14 cellular contexts compared by ENCODE assay signal in the genomic region with DNA sequence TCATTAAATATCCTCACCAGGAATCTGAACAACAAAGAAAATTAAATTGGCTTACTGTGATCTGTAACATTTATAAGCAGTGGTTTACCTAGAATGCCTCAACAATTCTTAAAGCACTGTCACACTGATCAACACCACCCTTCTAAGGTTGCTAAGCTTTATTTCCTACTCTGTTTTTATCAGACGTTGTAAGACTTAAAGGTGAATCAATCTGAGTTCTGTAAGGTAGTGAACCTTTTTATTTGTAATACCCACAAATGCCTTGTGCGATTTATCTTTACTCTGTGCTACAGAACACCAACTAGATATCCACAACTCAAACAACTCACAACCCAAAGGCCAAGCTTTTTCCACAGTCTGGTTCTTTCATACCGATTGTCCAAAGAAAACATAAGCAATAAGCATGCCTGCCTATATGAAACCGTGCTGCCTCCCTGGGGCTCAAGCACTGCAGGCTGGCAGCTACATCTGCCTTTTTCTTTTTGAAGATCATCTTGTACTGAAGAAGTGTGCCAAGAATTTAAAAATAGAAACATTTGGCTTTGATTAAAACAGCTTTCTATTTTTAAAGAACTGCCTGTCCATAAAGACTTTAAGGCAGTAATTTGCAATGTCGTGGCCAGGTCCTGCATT.
DNase-seq lines count a peak whose midpoint lies in the region; ATAC-seq and TF ChIP-seq lines count a peak whose summit lies in the region.
"Had no signal": no experiment of that assay in that cellular context is flagged by ENCODE, and none has a peak within 500 bp of the region (broad histone marks: within the 10 kb centered on the region; RNA-seq: fewer than 3 reads in every experiment).

No MANE protein-coding gene starts in this region.

- CTCF ChIA-PET in SK-N-SH (lab: Yijun Ruan, JAX) = interaction anchor here (1.0 kb wide), 1 partner anchor 17 kb away, joined by 4 read pairs; no protein-coding TSS in a partner anchor

- ATAC-seq in psoas muscle (peak; percentile 77 to 99 (median 93)), GM18519 (IDR thresholded peaks at IDR 0.05; ENCODE audit: low FRiP score, unreplicated experiment) (no peak)
- ATAC-seq: activated T-helper 17 cell treated with anti-CD3 and anti-CD28 coated beads, Interleukin-2, amount 50 U/mL, for 72 hours had no signal

- TF ChIP-seq EP300 in SK-N-SH (IDR thresholded peaks at IDR 0.05; ENCODE audit: borderline replicate concordance in 1 of 2, low read depth in 1 of 2, low read length in 1 of 2) = no peak

- H3K27me3 ChIP-seq in SK-N-SH (ENCODE audit: insufficient read depth) = no peaks in the 10 kb centered on the region
- H3K27me3 ChIP-seq in psoas muscle (ENCODE audit: insufficient read depth in 3 of 3, low read length in 2 of 3) = no peaks in the 10 kb centered on the region
- H3K27me3 ChIP-seq in trophoblast cell (ENCODE audit: insufficient read depth, low read length) = no peaks in the 10 kb centered on the region

- H4K12ac ChIP-seq in trophoblast cell (ENCODE audit: low read depth, low read length) = no peak overlapping the region

- no peak overlapping the region for H2BK120ac ChIP-seq in trophoblast cell (ENCODE audit: insufficient read depth, low read length, poor library complexity)

- intact Hi-C loops in psoas muscle (cut with DNase I) = no loop called here

- H3K4me1 ChIP-seq in SK-N-SH (ENCODE audit: control insufficient read depth in 1 of 2, insufficient read depth in 2 of 2, low read depth in 1 of 2, low read length in 1 of 2) (peaks cover 0 to 3% of the 10 kb centered on the region in 2 experiments; a peak in 2 of 4 replicates), psoas muscle (peaks cover 7% of the 10 kb centered on the region), trophoblast cell (ENCODE audit: control insufficient read depth in 1 of 2, insufficient read depth in 2 of 2, low read length in 2 of 2) (no peaks in the 10 kb centered on the region)
- H3K4me1 ChIP-seq: prostate gland had no signal

- no peaks in the 10 kb centered on the region for H3F3A ChIP-seq in SK-N-SH (replicated peaks; ENCODE audit: insufficient read depth)

- H3K27ac ChIP-seq in SK-N-SH (ENCODE audit: low read depth in 2 of 2, low read length in 1 of 2) (peak overlapping the region in 1 of 2 experiments; percentile 35; a peak in 1 of 4 replicates), psoas muscle (peak overlapping the region; percentile 70), trophoblast cell (ENCODE audit: low read depth, low read length) (no peak overlapping the region)
- H3K27ac ChIP-seq: prostate gland had no signal

- no peak overlapping the region for H3K18ac ChIP-seq in trophoblast cell (ENCODE audit: low read length)

- peak; percentile 15; the same call in 1 of the 2 replicates for TF ChIP-seq RAD21 in SK-N-SH (IDR thresholded peaks at IDR 0.05; ENCODE audit: low read length)

- H3K4me3 ChIP-seq in SK-N-SH (ENCODE audit: low read depth in 2 of 2, low read length in 1 of 2) (no peak overlapping the region), psoas muscle (peak overlapping the region; percentile 2), trophoblast cell (ENCODE audit: low read depth, low read length) (no peak overlapping the region)
- H3K4me3 ChIP-seq: prostate gland had no signal

- H2AK5ac ChIP-seq in trophoblast cell (ENCODE audit: low read length) = no peak overlapping the region

- no peak overlapping the region for H4K8ac ChIP-seq in trophoblast cell (ENCODE audit: low read depth, low read length)

- no peak overlapping the region for H3K14ac ChIP-seq in trophoblast cell (ENCODE audit: low read length)

- no peaks in the 10 kb centered on the region for H3K36me3 ChIP-seq in SK-N-SH (replicated peaks in 1 of 2; ENCODE audit: control insufficient read depth in 1 of 2, insufficient read depth in 2 of 2, low read length in 1 of 2)
- H3K36me3 ChIP-seq in psoas muscle (ENCODE audit: insufficient read depth in 1 of 2, low read depth in 1 of 2) = no peaks in the 10 kb centered on the region
- H3K36me3 ChIP-seq in trophoblast cell (ENCODE audit: control insufficient read depth in 1 of 2, insufficient read depth in 2 of 2, low read length in 2 of 2) = no peaks in the 10 kb centered on the region
- H3K36me3 ChIP-seq: prostate gland had no signal

- TF ChIP-seq CTCF in SK-N-SH (IDR thresholded peaks at IDR 0.05) = no peak
- no peak for TF ChIP-seq CTCF in psoas muscle (IDR thresholded peaks at IDR 0.05)

- H3K79me1 ChIP-seq in trophoblast cell (ENCODE audit: low read length) = no peaks in the 10 kb centered on the region

- POLR2A ChIA-PET in SK-N-SH (lab: Yijun Ruan, JAX) = interaction anchor here (0.6 kb wide), 1 partner anchor 51 kb away, joined by 3 read pairs; no protein-coding TSS in a partner anchor

- H2AFZ ChIP-seq in SK-N-SH (ENCODE audit: low read depth) (no peak overlapping the region), trophoblast cell (ENCODE audit: insufficient read depth, low read length, poor library complexity) (no peak overlapping the region)

- no peak overlapping the region for H4K91ac ChIP-seq in trophoblast cell (ENCODE audit: low read depth, low read length)

- H3K9me3 ChIP-seq in SK-N-SH (no peaks in the 10 kb centered on the region), psoas muscle (no peaks in the 10 kb centered on the region), trophoblast cell (ENCODE audit: insufficient read depth, low read depth, low read length) (no peaks in the 10 kb centered on the region)
- H3K9me3 ChIP-seq: prostate gland had no signal

- no peak overlapping the region for H3K4me2 ChIP-seq in SK-N-SH
- no peak overlapping the region for H3K4me2 ChIP-seq in trophoblast cell (ENCODE audit: low read length)

- no peak overlapping the region for H2BK12ac ChIP-seq in trophoblast cell (ENCODE audit: low read length)

- no peaks in the 10 kb centered on the region for H4K20me1 ChIP-seq in SK-N-SH (ENCODE audit: insufficient read depth)

- peak; percentile 0 for DNase-seq in NCI-H2029 (lab: John Stamatoyannopoulos, UW)
- DNase-seq in SK-N-SH = peak; percentile 9
- DNase-seq in globus pallidus (ENCODE audit: low spot score) = peak; percentile 5
- peak; percentile 13 to 58 for DNase-seq in psoas muscle
- no peak for DNase-seq in trophoblast cell
- DNase-seq in activated CD8-positive, alpha-beta memory T cell treated with anti-CD3 and anti-CD28 coated beads, Interleukin-2, amount 50 U/mL, for 48 hours = no peak
- DNase-seq in SW480 (ENCODE audit: low spot score) = no peak
- DNase-seq: activated CD4-positive, alpha-beta T cell treated with anti-CD3 and anti-CD28 coated beads, Interleukin-2, amount 50 U/mL, for 48 hours; DND-41; KG1; stimulated activated naive CD4-positive, alpha-beta T cell treated with Interleukin-2 at 50 U/mL for 16 hours had no signal

- no peaks in the 10 kb centered on the region for H3K9me2 ChIP-seq in SK-N-SH

- WGBS in SK-N-SH (ENCODE audit: low lambda C conversion rate) = 23% methylated on average over 5 of the region's 5 CpGs
- WGBS in psoas muscle, 3 donors = 15 to 31% (median 26%) methylated on average over 5 of the region's 5 CpGs
- WGBS in trophoblast cell (ENCODE audit: extremely low coverage, insufficient coverage, insufficient read length) = no CpG with 5 or more reads among the region's 5 CpGs

- no peak overlapping the region for H3K9ac ChIP-seq in SK-N-SH
- H3K9ac ChIP-seq in trophoblast cell (ENCODE audit: low read length) = no peak overlapping the region

- no peak overlapping the region for H3K23ac ChIP-seq in trophoblast cell (ENCODE audit: low read length)

- H3K4ac ChIP-seq in trophoblast cell (ENCODE audit: low read depth, low read length) = no peak overlapping the region

- H3K79me2 ChIP-seq in SK-N-SH (ENCODE audit: insufficient read depth) (no peaks in the 10 kb centered on the region), trophoblast cell (ENCODE audit: control insufficient read depth, insufficient read depth, low read length, poor library complexity) (no peaks in the 10 kb centered on the region)

- H2BK5ac ChIP-seq in trophoblast cell (ENCODE audit: low read depth, low read length, poor library complexity) = no peak overlapping the region

TF ChIP-seq in SK-N-SH, 30 proteins besides CTCF, POLR2A, EP300 and RAD21:
- TF ChIP-seq GATA2 (CRISPR knock-in tag; IDR thresholded peaks at IDR 0.05) = no peak
- no peak for TF ChIP-seq MEF2A (IDR thresholded peaks at IDR 0.05; ENCODE audit: borderline replicate concordance, low read depth)
- TF ChIP-seq RCOR1 (IDR thresholded peaks at IDR 0.05; ENCODE audit: low read length) = no peak
- TF ChIP-seq, protein P1, sequence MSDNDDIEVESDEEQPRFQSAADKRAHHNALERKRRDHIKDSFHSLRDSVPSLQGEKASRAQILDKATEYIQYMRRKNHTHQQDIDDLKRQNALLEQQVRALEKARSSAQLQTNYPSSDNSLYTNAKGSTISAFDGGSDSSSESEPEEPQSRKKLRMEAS (IDR thresholded peaks at IDR 0.05; ENCODE audit: low read depth) = no peak
- no peak for TF ChIP-seq NRF1 (IDR thresholded peaks at IDR 0.05; ENCODE audit: low read depth, low read length)
- TF ChIP-seq GABPA (IDR thresholded peaks at IDR 0.05; ENCODE audit: low read depth) = no peak
- TF ChIP-seq, protein P2, sequence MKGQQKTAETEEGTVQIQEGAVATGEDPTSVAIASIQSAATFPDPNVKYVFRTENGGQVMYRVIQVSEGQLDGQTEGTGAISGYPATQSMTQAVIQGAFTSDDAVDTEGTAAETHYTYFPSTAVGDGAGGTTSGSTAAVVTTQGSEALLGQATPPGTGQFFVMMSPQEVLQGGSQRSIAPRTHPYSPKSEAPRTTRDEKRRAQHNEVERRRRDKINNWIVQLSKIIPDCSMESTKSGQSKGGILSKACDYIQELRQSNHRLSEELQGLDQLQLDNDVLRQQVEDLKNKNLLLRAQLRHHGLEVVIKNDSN (IDR thresholded peaks at IDR 0.05; ENCODE audit: borderline replicate concordance, low read depth) = no peak
TF ChIP-seq in SK-N-SH: peak in this region for 0.

Comparison
In these comparisons a context has a peak if more than half of its experiments do, and no peak if none do; other contexts are left out.
1. DNase-seq: peak in NCI-H2029 (single experiment), SK-N-SH (single experiment), globus pallidus (single experiment) and psoas muscle (2 of 2); none in trophoblast cell (0 of 2), activated CD8-positive, alpha-beta memory T cell treated with anti-CD3 and anti-CD28 coated beads, Interleukin-2, amount 50 U/mL, for 48 hours (single experiment) and SW480 (single experiment).